In the genomic region with DNA sequence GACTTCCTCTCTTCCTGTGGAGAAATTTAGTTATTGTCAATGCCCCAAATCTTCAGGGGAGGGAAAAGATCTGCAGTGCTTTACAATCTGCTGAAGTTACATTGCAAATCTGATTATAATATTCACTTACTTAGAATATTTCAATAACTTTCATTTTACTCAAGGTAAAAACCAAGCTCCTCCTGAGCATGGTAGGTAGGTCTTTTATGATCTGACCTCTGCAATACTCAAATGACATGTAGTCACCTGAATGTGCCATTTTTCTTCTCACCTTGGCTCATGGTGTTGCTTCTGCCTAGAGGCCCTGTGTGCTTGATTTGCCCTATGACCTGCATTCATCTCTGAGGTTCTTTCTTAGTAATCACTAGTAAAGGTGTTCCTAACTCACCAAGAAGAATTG, we compare ENCODE assay signal across 26 cellular contexts.
"Had no signal": no experiment of that assay in that cellular context is flagged by ENCODE, and none has a peak within 500 bp of the region (broad histone marks: within the 10 kb centered on the region; RNA-seq: fewer than 3 reads in every experiment).

No MANE protein-coding gene starts in this region.

- H3K9me3 ChIP-seq: stomach, suprapubic skin, testis, thoracic aorta, thyroid gland, tibial artery, tibial nerve, transverse colon, upper lobe of left lung, upper lobe of right lung, uterus, vagina had no signal

- H3K4me3 ChIP-seq: stomach, suprapubic skin, testis, thoracic aorta, thyroid gland, tibial artery, tibial nerve, transverse colon, upper lobe of left lung, upper lobe of right lung, uterus, vagina had no signal

- H3K4me1 ChIP-seq: stomach, suprapubic skin, testis, thyroid gland, tibial artery, tibial nerve, transverse colon, upper lobe of left lung, upper lobe of right lung, uterus, vagina had no signal

- H3K36me3 ChIP-seq: stomach, suprapubic skin, thoracic aorta, thyroid gland, tibial artery, tibial nerve, transverse colon, upper lobe of left lung, upper lobe of right lung, uterus, vagina had no signal

- DNase-seq: stimulated activated CD4-positive, alpha-beta T cell treated with anti-CD3 and anti-CD28 coated beads, Interleukin-2, amount 100 ng/mL, for 48 hours; stimulated activated CD4-positive, alpha-beta T cell treated with anti-CD3 and anti-CD28 coated beads, Interleukin-4, amount 100 ng/mL, for 1 hour; stimulated activated CD4-positive, alpha-beta T cell treated with anti-CD3 and anti-CD28 coated beads, Interleukin-4, amount 100 ng/mL, for 24 hours; stimulated activated CD4-positive, alpha-beta T cell treated with anti-CD3 and anti-CD28 coated beads, Interleukin-4, amount 100 ng/mL, for 4 hours; stimulated activated CD8-positive, alpha-beta memory T cell treated with anti-CD3 and anti-CD28 coated beads, Interleukin-4, amount 100 ng/mL, for 48 hours; stimulated activated naive B cell treated with anti-CD40 and anti-IgM and Interleukin-4, amounts not matched to agents 10 μg/mL and 1 μg/mL and 100 μg/mL, for 72 hours; stimulated activated naive CD4-positive, alpha-beta T cell; stimulated activated naive CD4-positive, alpha-beta T cell treated with Interleukin-2 at 50 U/mL for 16 hours; stimulated activated naive CD8-positive, alpha-beta T cell treated with anti-CD3 and anti-CD28 coated beads, Interleukin-15, amount 100 ng/mL, for 72 hours; stimulated activated naive CD8-positive, alpha-beta T cell treated with anti-CD3 and anti-CD28 coated beads, Interleukin-15, Interleukin-2, amounts not matched to agents 100 U/mL and 50 U/mL, for 24 hours; stomach; substantia nigra; testis; thyroid gland; tibial artery; transverse colon; trophoblast cell; upper lobe of left lung; upper lobe of right lung; uterus had no signal

- H3K27me3 ChIP-seq: stomach, suprapubic skin, testis, thyroid gland, tibial artery, tibial nerve, transverse colon, upper lobe of left lung, upper lobe of right lung, uterus, vagina had no signal

- ATAC-seq: stimulated activated effector memory CD8-positive, alpha-beta T cell treated with anti-CD3 and anti-CD28 coated beads, Interleukin-12 subunit alpha, Interleukin-12 subunit beta, amount 100 ng/mL, for 72 hours; stimulated activated memory B cell treated with anti-CD40 and anti-IgM and Interleukin-4, amounts not matched to agents 10 μg/mL and 1 μg/mL and 100 μg/mL, for 72 hours; stimulated activated naive B cell treated with anti-CD40 and anti-IgM and Interleukin-4, amounts not matched to agents 10 μg/mL and 1 μg/mL and 100 μg/mL, for 72 hours; stimulated activated naive CD8-positive, alpha-beta T cell treated with anti-CD3 and anti-CD28 coated beads, Interleukin-15, amount 100 ng/mL, for 72 hours; stimulated activated naive CD8-positive, alpha-beta T cell treated with anti-CD3 and anti-CD28 coated beads, Interleukin-15, Interleukin-2, amounts not matched to agents 100 U/mL and 50 U/mL, for 24 hours; upper lobe of right lung had no signal

- H3K27ac ChIP-seq: stomach, suprapubic skin, testis, thoracic aorta, thyroid gland, tibial artery, tibial nerve, transverse colon, upper lobe of left lung, upper lobe of right lung, uterus, vagina had no signal
